ENCODE assay signal across 33 cellular contexts in genomic region chr2:182913064-182913463, GRCh38. TPM values are rescaled to one million over a fixed set of nuclear protein-coding genes. Genes with fewer than 3 reads are reported as not detected.
"Had no signal": no experiment of that assay in that cellular context is flagged by ENCODE, and none has a peak within 500 bp of the region (broad histone marks: within the 10 kb centered on the region; RNA-seq: fewer than 3 reads in every experiment).

No MANE protein-coding gene starts in this region.

- H3K4me3 ChIP-seq: adrenal gland, body of pancreas, esophagus muscularis mucosa, gastroesophageal sphincter had no signal

- FAIRE-seq: colon had no signal

- H3K27ac ChIP-seq: adrenal gland, body of pancreas, esophagus muscularis mucosa, foreskin keratinocyte had no signal

- DNase-seq: activated CD4-positive, alpha-beta memory T cell treated with anti-CD3 and anti-CD28 coated beads for 36 hours; activated CD4-positive, alpha-beta T cell treated with anti-CD3 and anti-CD28 coated beads for 36 hours; activated CD4-positive, alpha-beta T cell treated with anti-CD3 and anti-CD28 coated beads, Interleukin-2, amount 10 ng/mL, durations not matched to agents 24 days and 14 days; activated CD4-positive, CD25-positive, alpha-beta regulatory T cell; activated CD4-positive, CD25-positive, alpha-beta regulatory T cell treated with anti-CD3 and anti-CD28 coated beads, Interleukin-2, amount 50 U/mL, for 72 hours; activated CD8-positive, alpha-beta memory T cell treated with anti-CD3 and anti-CD28 coated beads, Interleukin-2, amount 10 ng/mL, durations not matched to agents 7 days and 5 days; activated CD8-positive, alpha-beta memory T cell treated with anti-CD3 and anti-CD28 coated beads, Interleukin-2, amount 50 U/mL, for 4 hours; activated CD8-positive, alpha-beta T cell treated with anti-CD3 and anti-CD28 coated beads, Interleukin-2, amount 10 ng/mL, durations not matched to agents 7 days and 5 days; activated effector memory CD4-positive, alpha-beta T cell treated with anti-CD3 and anti-CD28 coated beads, Interleukin-2, amount 50 U/mL, for 16 hours; activated naive CD4-positive, alpha-beta T cell treated with anti-CD3 and anti-CD28 coated beads for 36 hours; activated naive CD8-positive, alpha-beta T cell treated with anti-CD3 and anti-CD28 coated beads for 36 hours; activated naive CD8-positive, alpha-beta T cell treated with anti-CD3 and anti-CD28 coated beads, Interleukin-2, amount 50 U/mL, for 24 hours; activated T-cell treated with anti-CD3 and anti-CD28 coated beads, Interleukin-2, amount 50 U/mL, for 1 hour; activated T-cell treated with anti-CD3 and anti-CD28 coated beads, Interleukin-2, amount 50 U/mL, for 48 hours; adrenal gland; amygdala; aorta; body of pancreas; caudate nucleus; cortex of kidney; dermis blood vessel endothelial cell; effector CD4-positive, alpha-beta T cell; effector memory CD8-positive, alpha-beta T cell; foreskin keratinocyte; T-helper 1 cell; T-helper 17 cell had no signal

- H3K9me3 ChIP-seq: adrenal gland, body of pancreas, esophagus muscularis mucosa, gastroesophageal sphincter had no signal

- ATAC-seq: activated CD4-positive, alpha-beta T cell treated with anti-CD3 and anti-CD28 coated beads for 36 hours; activated CD8-positive, alpha-beta memory T cell treated with anti-CD3 and anti-CD28 coated beads, Interleukin-2, amount 10 ng/mL, durations not matched to agents 7 days and 5 days; activated CD8-positive, alpha-beta T cell treated with anti-CD3 and anti-CD28 coated beads, Interleukin-2, amount 10 ng/mL, durations not matched to agents 7 days and 5 days; activated naive CD8-positive, alpha-beta T cell treated with anti-CD3 and anti-CD28 coated beads, Interleukin-2, amount 50 U/mL, for 24 hours; body of pancreas; effector memory CD8-positive, alpha-beta T cell; foreskin keratinocyte; gastroesophageal sphincter; T-helper 17 cell had no signal

- H3K27me3 ChIP-seq: adrenal gland, body of pancreas, esophagus muscularis mucosa, foreskin keratinocyte, gastroesophageal sphincter had no signal

- H3K4me1 ChIP-seq: body of pancreas had no signal

- H3K36me3 ChIP-seq: adrenal gland had no signal

RNA-seq across cellular contexts. Expression of gene FRZB, which starts 46.6 kb away (rescaled TPM):
- total RNA-seq: activated CD4-positive, alpha-beta memory T cell treated with anti-CD3 and anti-CD28 coated beads for 36 hours; activated CD4-positive, alpha-beta T cell treated with anti-CD3 and anti-CD28 coated beads for 36 hours; activated CD4-positive, alpha-beta T cell treated with anti-CD3 and anti-CD28 coated beads, Interleukin-2, amount 10 ng/mL, durations not matched to agents 24 days and 14 days; activated CD8-positive, alpha-beta memory T cell treated with anti-CD3 and anti-CD28 coated beads for 36 hours; activated CD8-positive, alpha-beta memory T cell treated with anti-CD3 and anti-CD28 coated beads, Interleukin-2, amount 10 ng/mL, durations not matched to agents 7 days and 5 days; activated CD8-positive, alpha-beta T cell treated with anti-CD3 and anti-CD28 coated beads, Interleukin-2, amount 10 ng/mL, durations not matched to agents 7 days and 5 days; activated naive CD4-positive, alpha-beta T cell treated with anti-CD3 and anti-CD28 coated beads for 36 hours; activated naive CD8-positive, alpha-beta T cell treated with anti-CD3 and anti-CD28 coated beads for 36 hours; activated T-helper 1 cell treated with anti-CD3 and anti-CD28 coated beads, Interleukin-12 subunit alpha, Interleukin-12 subunit beta, Interleukin-2, Interleukin-4 antibody, amounts not matched to agents 30 ng/mL and 10 ng/mL and 1 ng/mL, durations not matched to agents 14 hours and 24 hours and 36 hours; activated T-helper 2 cell treated with anti-CD3 and anti-CD28 coated beads, Interferon-gamma antibody, Interleukin-2, Interleukin-4, amounts not matched to agents 10 μg/mL and 5 μg/mL and 100 μg/mL, durations not matched to agents 14 hours and 24 hours and 36 hours; foreskin keratinocyte; glomerular endothelial cell; T-helper 17 cell had no signal
- polyA plus RNA-seq: foreskin keratinocyte had no signal
